ENCODE assay signal across 1 cellular context in genomic region chr14:69879175-69880047, GRCh38.
TF ChIP-seq lines count a peak whose summit lies in the region.

Gene SMOC1 (plus strand): TSS chr14:69879416. CDS start chr14:69879679, 263 bp downstream.

TF ChIP-seq in HepG2, 621 proteins besides CTCF, POLR2A, EP300 and RAD21 (continued from another document and continues in another):
- TF ChIP-seq ZBTB40 (IDR thresholded peaks at IDR 0.05), result no peak
- peak; percentile 77 for TF ChIP-seq ZBTB40 (CRISPR knock-in tag; IDR thresholded peaks at IDR 0.05)
- TF ChIP-seq JUNB (CRISPR knock-in tag; IDR thresholded peaks at IDR 0.05; ENCODE audit: borderline replicate concordance), result no peak
- no peak; the same call in 1 of the 2 replicates for TF ChIP-seq ZNF180 (CRISPR knock-in tag; IDR thresholded peaks at IDR 0.05; ENCODE audit: borderline replicate concordance, low read depth)
- TF ChIP-seq NR2F1 (CRISPR knock-in tag; IDR thresholded peaks at IDR 0.05), result no peak
- no peak for TF ChIP-seq ZNF282 (IDR thresholded peaks at IDR 0.05; ENCODE audit: partially characterized antibody)
- TF ChIP-seq HMG20A (CRISPR knock-in tag; IDR thresholded peaks at IDR 0.05; ENCODE audit: borderline replicate concordance), result no peak; the same call in 1 of the 2 replicates
- TF ChIP-seq FOXA1 (IDR thresholded peaks at IDR 0.05), result no peak
- TF ChIP-seq FOXA1 (CRISPR knock-in tag; IDR thresholded peaks at IDR 0.05), result no peak
- no peak for TF ChIP-seq TSC22D2 (CRISPR knock-in tag; IDR thresholded peaks at IDR 0.05; ENCODE audit: borderline replicate concordance)
- peak; percentile 50; the same call in 1 of the 2 replicates for TF ChIP-seq ZNF570 (CRISPR knock-in tag; IDR thresholded peaks at IDR 0.05; ENCODE audit: borderline replicate concordance)
- TF ChIP-seq BRD4 (CRISPR knock-in tag; IDR thresholded peaks at IDR 0.05), result peak; percentile 82; the same call in 1 of the 2 replicates
- TF ChIP-seq ZBTB2 (CRISPR knock-in tag; IDR thresholded peaks at IDR 0.05; ENCODE audit: low read depth), result no peak
- TF ChIP-seq SETDB1 (CRISPR knock-in tag; IDR thresholded peaks at IDR 0.05; ENCODE audit: borderline replicate concordance), result no peak
- TF ChIP-seq JUN (CRISPR knock-in tag; IDR thresholded peaks at IDR 0.05), result no peak
- TF ChIP-seq ZNF142 (CRISPR knock-in tag; IDR thresholded peaks at IDR 0.05), result no peak
- no peak for TF ChIP-seq MAFG (CRISPR knock-in tag; IDR thresholded peaks at IDR 0.05)
- TF ChIP-seq PRPF4 (IDR thresholded peaks at IDR 0.05; ENCODE audit: low read depth, low read length, poor library complexity, severe bottlenecking), result no peak
- TF ChIP-seq NKX3-1 (CRISPR knock-in tag; IDR thresholded peaks at IDR 0.05), result no peak; the same call in 1 of the 2 replicates
- no peak; the same call in 1 of the 2 replicates for TF ChIP-seq ZBTB7A (CRISPR knock-in tag; IDR thresholded peaks at IDR 0.05)
- TF ChIP-seq FOXM1 (CRISPR knock-in tag; IDR thresholded peaks at IDR 0.05), result no peak
- TF ChIP-seq MAFK (conservative IDR thresholded peaks at IDR 0.05 in 1 of 2, IDR thresholded peaks at IDR 0.05 in 1 of 2; ENCODE audit: low read length in 2 of 2), result no peak
- TF ChIP-seq TOPORS (CRISPR knock-in tag; IDR thresholded peaks at IDR 0.05), result no peak
- no peak for TF ChIP-seq RNF2 (conservative IDR thresholded peaks at IDR 0.05; ENCODE audit: low read depth)
- no peak; the same call in 1 of the 2 replicates for TF ChIP-seq ZBTB39 (CRISPR knock-in tag; IDR thresholded peaks at IDR 0.05)
- no peak for TF ChIP-seq HINFP (CRISPR knock-in tag; IDR thresholded peaks at IDR 0.05; ENCODE audit: low read depth)
- TF ChIP-seq E2F2 (CRISPR knock-in tag; IDR thresholded peaks at IDR 0.05; ENCODE audit: borderline replicate concordance), result peak; percentile 77; the same call in 1 of the 2 replicates
- no peak for TF ChIP-seq SOX13 (IDR thresholded peaks at IDR 0.05)
- TF ChIP-seq SOX13 (CRISPR knock-in tag; conservative IDR thresholded peaks at IDR 0.05 in 1 of 2, IDR thresholded peaks at IDR 0.05 in 1 of 2), result peak in 1 of 2 experiments; percentile 22; a peak in 1 of 4 replicates
- TF ChIP-seq ETV5 (CRISPR knock-in tag; IDR thresholded peaks at IDR 0.05; ENCODE audit: borderline replicate concordance), result no peak
- TF ChIP-seq SKI (IDR thresholded peaks at IDR 0.05; ENCODE audit: partially characterized antibody), result no peak
- peak; percentile 97 for TF ChIP-seq TAF1 (CRISPR knock-in tag; IDR thresholded peaks at IDR 0.05)
- TF ChIP-seq GATAD1 (CRISPR knock-in tag; IDR thresholded peaks at IDR 0.05), result no peak
- no peak; the same call in 1 of the 2 replicates for TF ChIP-seq ZNF878 (CRISPR knock-in tag; IDR thresholded peaks at IDR 0.05)
- 0 out of 2 replicates have a peak, but pooled peaks have one; percentile 37 for TF ChIP-seq ZSCAN29 (CRISPR knock-in tag; conservative IDR thresholded peaks at IDR 0.05)
- no peak for TF ChIP-seq TARDBP (CRISPR knock-in tag; IDR thresholded peaks at IDR 0.05)
- no peak for TF ChIP-seq NFIC (IDR thresholded peaks at IDR 0.05; ENCODE audit: low read length)
- peak; percentile 56; the same call in 1 of the 2 replicates for TF ChIP-seq IRF9 (CRISPR knock-in tag; IDR thresholded peaks at IDR 0.05; ENCODE audit: borderline replicate concordance)
- TF ChIP-seq ZNF256 (CRISPR knock-in tag; conservative IDR thresholded peaks at IDR 0.05), result 0 out of 2 replicates have a peak, but pooled peaks have one; percentile 55
- TF ChIP-seq ZNF160 (CRISPR knock-in tag; IDR thresholded peaks at IDR 0.05), result peak; percentile 21; the same call in 1 of the 2 replicates
